In the genomic region with DNA sequence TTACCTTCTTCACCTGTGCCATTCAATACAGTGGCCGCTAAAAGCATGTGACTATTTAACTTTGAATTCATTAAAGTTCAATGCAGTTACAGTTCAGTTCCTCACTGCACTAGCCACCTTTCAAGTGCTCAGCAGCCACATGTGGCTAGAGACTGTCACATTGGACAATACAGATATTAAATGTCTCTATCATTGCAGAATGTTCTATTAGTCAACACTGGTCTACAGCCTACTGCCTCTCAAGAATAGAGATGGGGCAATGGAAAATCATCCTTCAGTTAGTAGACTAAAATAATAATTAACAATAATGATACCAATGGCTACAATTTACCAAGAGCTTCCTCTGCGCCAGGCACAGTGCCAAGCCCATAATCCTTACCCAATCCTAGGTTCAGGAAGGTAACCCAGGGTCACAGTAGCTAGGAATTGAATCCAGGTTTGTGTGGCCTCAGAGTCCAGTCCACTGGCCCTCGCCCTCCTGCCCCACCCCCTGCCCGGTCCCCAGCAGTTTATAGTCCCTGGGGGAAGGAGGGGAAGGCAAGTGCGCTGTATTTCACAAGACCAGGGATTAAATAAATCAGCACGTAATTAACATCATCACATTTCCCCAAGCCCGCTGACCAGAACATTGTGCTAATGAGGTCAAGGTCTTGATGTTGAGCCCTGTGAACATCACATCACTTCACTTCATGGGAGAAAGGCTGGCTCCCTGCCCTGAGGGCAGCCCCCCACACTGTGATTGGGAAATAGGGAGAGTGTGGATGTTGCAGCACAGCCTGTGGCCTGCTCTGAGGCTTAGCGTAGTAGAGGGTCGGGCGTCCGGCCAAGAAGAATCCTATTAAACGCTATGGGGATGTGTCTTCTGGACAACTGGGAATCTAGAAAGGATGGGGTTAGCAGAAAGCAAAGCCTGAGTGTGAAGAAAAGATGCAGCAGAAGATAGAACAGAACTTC, we compare ENCODE assay signal across 12 cellular contexts.
DNase-seq lines count a peak whose midpoint lies in the region; TF ChIP-seq lines count a peak whose summit lies in the region.
"Had no signal": no experiment of that assay in that cellular context is flagged by ENCODE, and none has a peak within 500 bp of the region (broad histone marks: within the 10 kb centered on the region; RNA-seq: fewer than 3 reads in every experiment).

No MANE protein-coding gene starts in this region.

- no peak overlapping the region for H3K4me3 ChIP-seq in Peyer's patch
- no peak overlapping the region for H3K4me3 ChIP-seq in tibial nerve

- H3K27me3 ChIP-seq in Peyer's patch (no peaks in the 10 kb centered on the region), tibial nerve (no peaks in the 10 kb centered on the region)

- H3K4me1 ChIP-seq in Peyer's patch (peaks cover 0 to 57% (median 7%) of the 10 kb centered on the region in 4 donors), tibial nerve (peaks cover 0 to 5% (median 0%) of the 10 kb centered on the region in 4 donors)

- TF ChIP-seq EP300 in tibial nerve (IDR thresholded peaks at IDR 0.05), result peak in 1 of 2 donors; percentile 73

- H3K9me3 ChIP-seq in Peyer's patch, result no peaks in the 10 kb centered on the region
- no peaks in the 10 kb centered on the region for H3K9me3 ChIP-seq in tibial nerve

- TF ChIP-seq CTCF in Peyer's patch (IDR thresholded peaks at IDR 0.05), result peak in 1 of 6 experiments; percentile 7
- TF ChIP-seq CTCF in tibial nerve (IDR thresholded peaks at IDR 0.05), result no peak

- H3K36me3 ChIP-seq in Peyer's patch (no peaks in the 10 kb centered on the region), tibial nerve (no peaks in the 10 kb centered on the region)

- peak in 1 of 2 donors; percentile 33 for TF ChIP-seq POLR2A in Peyer's patch (IDR thresholded peaks at IDR 0.05)
- no peak for TF ChIP-seq POLR2A in tibial nerve (IDR thresholded peaks at IDR 0.05)

- H3K27ac ChIP-seq in Peyer's patch (peak overlapping the region in 3 of 4 donors; percentile 61 to 84 (median 82)), tibial nerve (peak overlapping the region in 1 of 4 donors; percentile 26)

- 70 to 80% methylated on average over 12 of the region's 12 CpGs for WGBS in tibial nerve, 2 donors

- DNase-seq in NCI-H748 (lab: John Stamatoyannopoulos, UW; ENCODE audit: unreplicated experiment) (peak; percentile 46), NCI-H748 treated with DMSO at 0.1 percent for 48 hours (lab: John Stamatoyannopoulos, UW) (no peak), Peyer's patch (peak; percentile 27 to 91 (median 89)), kidney tubule cell (ENCODE audit: low spot score) (peak; percentile 88), tibial nerve (ENCODE audit: low spot score in 2 of 2) (peak; percentile 56 to 75), germinal center (ENCODE audit: low spot score) (no peak), kidney glomerular epithelial cell (lab: John Stamatoyannopoulos, UW) (no peak)
- DNase-seq in effector CD8-positive, alpha-beta T cell (lab: John Stamatoyannopoulos, UW), result no peak
- DNase-seq: ACHN; activated naive CD4-positive, alpha-beta T cell treated with anti-CD3 and anti-CD28 coated beads for 36 hours; endodermal cell; NK-92 treated with Interleukin-12 subunit alpha and Interleukin-12 subunit beta, amount 100 ng/mL, for 24 hours had no signal

Comparison
In these comparisons a context has a peak if more than half of its experiments do, and no peak if none do; other contexts are left out.
1. DNase-seq: peak in NCI-H748 (single experiment), Peyer's patch (3 of 3), kidney tubule cell (single experiment) and tibial nerve (2 of 2); none in NCI-H748 treated with DMSO at 0.1 percent for 48 hours (single experiment), effector CD8-positive, alpha-beta T cell (single experiment), germinal center (single experiment) and kidney glomerular epithelial cell (single experiment).